Comparison of ENCODE assay signal across 23 cellular contexts in the genomic region with DNA sequence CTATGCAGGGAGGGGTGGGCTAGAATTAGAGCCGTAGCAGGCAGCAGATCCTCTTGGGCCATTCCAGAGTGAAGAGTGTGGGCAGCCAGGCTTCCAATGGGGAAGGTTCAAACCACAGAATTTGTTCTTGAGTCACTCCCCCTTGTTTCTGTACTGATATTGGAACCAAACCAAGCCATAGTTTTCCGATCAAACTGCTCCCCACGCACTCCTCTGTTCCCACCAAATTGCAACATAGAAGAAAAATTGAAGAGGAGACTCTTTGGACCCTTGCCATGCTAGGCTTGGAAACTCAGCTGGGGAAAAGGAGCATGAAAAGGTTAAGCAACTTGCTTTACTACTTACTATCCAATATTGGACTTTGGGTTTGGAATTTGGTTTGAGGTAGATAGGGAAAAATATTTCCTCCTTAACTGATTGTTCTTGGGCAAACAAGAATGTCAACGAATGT.
DNase-seq lines count a peak whose midpoint lies in the region; ATAC-seq, FAIRE-seq and TF ChIP-seq lines count a peak whose summit lies in the region.
"Had no signal": no experiment of that assay in that cellular context is flagged by ENCODE, and none has a peak within 500 bp of the region (broad histone marks: within the 10 kb centered on the region; RNA-seq: fewer than 3 reads in every experiment).

No MANE protein-coding gene starts in this region.

- TF ChIP-seq CTCF in VCaP (conservative IDR thresholded peaks at IDR 0.05) (no peak), epithelial cell of proximal tubule (conservative IDR thresholded peaks at IDR 0.05; ENCODE audit: low read depth, low read length) (no peak), right lobe of liver (IDR thresholded peaks at IDR 0.05) (no peak), WERI-Rb-1 (IDR thresholded peaks at IDR 0.05; ENCODE audit: low read depth, low read length) (no peak)

- H3K27me3 ChIP-seq in right lobe of liver (no peaks in the 10 kb centered on the region), small intestine (ENCODE audit: control insufficient read depth in 2 of 2, insufficient read depth in 2 of 2, low read length in 2 of 2) (no peaks in the 10 kb centered on the region), WERI-Rb-1 (ENCODE audit: insufficient read depth, low read depth, severe bottlenecking) (no peaks in the 10 kb centered on the region)
- H3K27me3 ChIP-seq: body of pancreas, colonic mucosa, heart right ventricle, neural progenitor cell, stomach had no signal

- no peaks in the 10 kb centered on the region for H3K36me3 ChIP-seq in right lobe of liver
- H3K36me3 ChIP-seq in small intestine (ENCODE audit: control insufficient read depth in 2 of 2, insufficient read depth in 2 of 2, low read length in 2 of 2), result no peaks in the 10 kb centered on the region
- H3K36me3 ChIP-seq in WERI-Rb-1, result no peaks in the 10 kb centered on the region
- H3K36me3 ChIP-seq: colonic mucosa, heart right ventricle, neural progenitor cell, stomach had no signal

- TF ChIP-seq POLR2A in right lobe of liver (IDR thresholded peaks at IDR 0.05), result no peak

- no peak overlapping the region for H3K4me3 ChIP-seq in epithelial cell of proximal tubule (ENCODE audit: low read depth, low read length)
- no peak overlapping the region for H3K4me3 ChIP-seq in right lobe of liver
- no peak overlapping the region for H3K4me3 ChIP-seq in small intestine (ENCODE audit: low read depth in 1 of 2, low read length in 2 of 2)
- no peak overlapping the region for H3K4me3 ChIP-seq in WERI-Rb-1 (ENCODE audit: low read depth, low read length)
- H3K4me3 ChIP-seq: body of pancreas, colonic mucosa, heart right ventricle, neural progenitor cell, stomach had no signal

- WGBS in right lobe of liver (ENCODE audit: insufficient coverage, low coverage, low lambda C conversion rate, missing lambda C conversion rate), result 33% methylated on average over 3 of the region's 4 CpGs
- 32 to 64% (median 59%) methylated on average over 4 of the region's 4 CpGs for WGBS in small intestine, 3 donors

- peaks cover 0 to 23% (median 0%) of the 10 kb centered on the region in 4 donors for H3K4me1 ChIP-seq in right lobe of liver
- no peaks in the 10 kb centered on the region for H3K4me1 ChIP-seq in small intestine (ENCODE audit: control insufficient read depth in 2 of 2, insufficient read depth in 1 of 2, low read depth in 1 of 2, low read length in 1 of 2)
- H3K4me1 ChIP-seq: body of pancreas, colonic mucosa, neural progenitor cell had no signal

- H3K27ac ChIP-seq in VCaP (peak overlapping the region; percentile 4; the same call in 1 of the 2 replicates), right lobe of liver (peak overlapping the region in 2 of 3 donors; percentile 19 to 24), small intestine (ENCODE audit: low read depth in 1 of 2, low read length in 1 of 2) (peak overlapping the region; percentile 17 to 39), WERI-Rb-1 (no peak overlapping the region)
- H3K27ac ChIP-seq: body of pancreas, colonic mucosa, heart right ventricle, neural progenitor cell had no signal

- FAIRE-seq in small intestine (lab: Jason Lieb, UNC), result no peak
- FAIRE-seq: H1 had no signal

- peak in 3 of 4 donors; percentile 28 to 54 (median 31) for ATAC-seq in right lobe of liver
- ATAC-seq in HG02852 (IDR thresholded peaks at IDR 0.05; ENCODE audit: unreplicated experiment), result no peak
- ATAC-seq: activated CD8-positive, alpha-beta T cell treated with anti-CD3 and anti-CD28 coated beads, Interleukin-2, amount 10 ng/mL, durations not matched to agents 7 days and 5 days; body of pancreas; heart right ventricle had no signal

- intact Hi-C loops in right lobe of liver (cut with DNase I), result no loop called here

- no peaks in the 10 kb centered on the region for H3K9me3 ChIP-seq in right lobe of liver
- H3K9me3 ChIP-seq in small intestine (ENCODE audit: control insufficient read depth, low read depth), result no peaks in the 10 kb centered on the region
- H3K9me3 ChIP-seq in WERI-Rb-1 (ENCODE audit: severe bottlenecking), result no peaks in the 10 kb centered on the region
- H3K9me3 ChIP-seq: body of pancreas, colonic mucosa, heart right ventricle, stomach had no signal

- DNase-seq in epithelial cell of proximal tubule (ENCODE audit: low read depth) (peak; percentile 36), right lobe of liver (no peak), small intestine (peak; percentile 83), WERI-Rb-1 (no peak), NCI-H2196 treated with DMSO at 0.1 percent for 48 hours (lab: John Stamatoyannopoulos, UW; ENCODE audit: unreplicated experiment) (no peak), NCI-H2081 (lab: John Stamatoyannopoulos, UW) (no peak)
- DNase-seq: activated CD4-positive, CD25-positive, alpha-beta regulatory T cell treated with anti-CD3 and anti-CD28 coated beads, Interleukin-2, amount 50 U/mL, for 72 hours; activated CD8-positive, alpha-beta T cell treated with anti-CD3 and anti-CD28 coated beads, Interleukin-2, amount 10 ng/mL, durations not matched to agents 7 days and 5 days; activated naive CD4-positive, alpha-beta T cell; activated T-cell treated with anti-CD3 and anti-CD28 coated beads, Interleukin-2, amount 50 U/mL, for 1 hour; CD8-positive, alpha-beta memory T cell; colonic mucosa; DMS53; GF-D8; heart right ventricle; MM.1S; retina; stomach had no signal

Comparison
In these comparisons a context has a peak if more than half of its experiments do, and no peak if none do; other contexts are left out.
1. DNase-seq: peak in epithelial cell of proximal tubule (single experiment) and small intestine (single experiment); none in right lobe of liver (0 of 3), WERI-Rb-1 (single experiment), NCI-H2196 treated with DMSO at 0.1 percent for 48 hours (single experiment) and NCI-H2081 (0 of 2).